ENCODE assay signal across 17 cellular contexts in genomic region chr1:170872663-170873062, GRCh38.
DNase-seq lines count a peak whose midpoint lies in the region; ATAC-seq and TF ChIP-seq lines count a peak whose summit lies in the region.
"Had no signal": no experiment of that assay in that cellular context is flagged by ENCODE, and none has a peak within 500 bp of the region (broad histone marks: within the 10 kb centered on the region; RNA-seq: fewer than 3 reads in every experiment).

No MANE protein-coding gene starts in this region.

- H3K36me3 Mint-ChIP-seq in osteocyte (ENCODE audit: unreplicated experiment) = no peaks in the 10 kb centered on the region
- H3K36me3 Mint-ChIP-seq: CD4-positive, CD25-positive, alpha-beta regulatory T cell had no signal

- no peak for TF ChIP-seq CTCF in coronary artery (IDR thresholded peaks at IDR 0.05)
- no peak for TF ChIP-seq CTCF in osteocyte (IDR thresholded peaks at IDR 0.05)

- DNase-seq in coronary artery (ENCODE audit: low spot score) (no peak), osteocyte (ENCODE audit: extremely low spot score, unreplicated experiment) (no peak), NCI-H524 (lab: John Stamatoyannopoulos, UW) (no peak), NCI-H1436 treated with DMSO at 0.1 percent for 48 hours (lab: John Stamatoyannopoulos, UW) (no peak)
- no peak for DNase-seq in activated CD4-positive, CD25-positive, alpha-beta regulatory T cell (lab: John Stamatoyannopoulos, UW)
- DNase-seq: activated CD4-positive, alpha-beta T cell treated with anti-CD3 and anti-CD28 coated beads for 4 hours; CD4-positive, CD25-positive, alpha-beta regulatory T cell; effector CD8-positive, alpha-beta T cell; NCI-H2081 treated with DMSO at 0.1 percent for 48 hours; sigmoid colon; T-helper 1 cell; testis had no signal

- peak overlapping the region; percentile 35 to 71 for H3K27ac ChIP-seq in coronary artery
- H3K27ac ChIP-seq: gastroesophageal sphincter, KMS-11, sigmoid colon had no signal

- H3K4me3 Mint-ChIP-seq in osteocyte (ENCODE audit: unreplicated experiment) = no peak overlapping the region
- H3K4me3 Mint-ChIP-seq: CD4-positive, CD25-positive, alpha-beta regulatory T cell had no signal

- no peaks in the 10 kb centered on the region for H3K9me3 Mint-ChIP-seq in osteocyte (ENCODE audit: unreplicated experiment)
- H3K9me3 Mint-ChIP-seq: CD4-positive, CD25-positive, alpha-beta regulatory T cell had no signal

- H3K27ac Mint-ChIP-seq in osteocyte (ENCODE audit: unreplicated experiment) = no peak overlapping the region
- H3K27ac Mint-ChIP-seq: CD4-positive, CD25-positive, alpha-beta regulatory T cell had no signal

- no peak overlapping the region for H3K4me3 ChIP-seq in coronary artery
- H3K4me3 ChIP-seq: gastroesophageal sphincter, sigmoid colon, testis had no signal

- no peaks in the 10 kb centered on the region for H3K27me3 Mint-ChIP-seq in osteocyte (ENCODE audit: unreplicated experiment)

- ATAC-seq in GM18511 (IDR thresholded peaks at IDR 0.05; ENCODE audit: unreplicated experiment) (peak; percentile 92), GM21526 (IDR thresholded peaks at IDR 0.05; ENCODE audit: low FRiP score, unreplicated experiment) (peak; percentile 78), HG03139 (IDR thresholded peaks at IDR 0.05; ENCODE audit: unreplicated experiment) (peak; percentile 63)
- ATAC-seq: gastroesophageal sphincter had no signal

- H3K4me1 Mint-ChIP-seq in osteocyte (ENCODE audit: unreplicated experiment) = peaks cover 7% of the 10 kb centered on the region
- H3K4me1 Mint-ChIP-seq: CD4-positive, CD25-positive, alpha-beta regulatory T cell had no signal
